ENCODE assay signal across 9 cellular contexts in genomic region chr10:52566471-52567246, GRCh38.
DNase-seq lines count a peak whose midpoint lies in the region; ATAC-seq and TF ChIP-seq lines count a peak whose summit lies in the region.
"Had no signal": no experiment of that assay in that cellular context is flagged by ENCODE, and none has a peak within 500 bp of the region (broad histone marks: within the 10 kb centered on the region; RNA-seq: fewer than 3 reads in every experiment).

No MANE protein-coding gene starts in this region.

- ATAC-seq in HG03045 (IDR thresholded peaks at IDR 0.05; ENCODE audit: unreplicated experiment), result no peak
- ATAC-seq in HG02798 (IDR thresholded peaks at IDR 0.05; ENCODE audit: poor library complexity, unreplicated experiment), result no peak
- ATAC-seq: natural killer cell had no signal

- no peak for TF ChIP-seq EP300 in tibial nerve (IDR thresholded peaks at IDR 0.05)

- no peaks in the 10 kb centered on the region for H3K36me3 ChIP-seq in tibial nerve

- DNase-seq in GM12864 (ENCODE audit: low read depth) (no peak), M059J (ENCODE audit: low read depth) (peak; percentile 67), choroid plexus epithelial cell (ENCODE audit: low read depth) (peak; percentile 86), non-pigmented ciliary epithelial cell (ENCODE audit: low read depth) (peak; percentile 20), ecto neural progenitor cell (ENCODE audit: low spot score) (no peak), tibial nerve (ENCODE audit: low spot score in 2 of 2) (no peak)
- DNase-seq: natural killer cell had no signal

- H3K9me3 ChIP-seq in tibial nerve, result no peaks in the 10 kb centered on the region

- TF ChIP-seq CTCF in GM12864 (IDR thresholded peaks at IDR 0.05; ENCODE audit: low read depth, low read length, missing control alignments), result peak; percentile 17
- TF ChIP-seq CTCF in choroid plexus epithelial cell (conservative IDR thresholded peaks at IDR 0.05; ENCODE audit: low read depth, low read length), result peak; percentile 70
- TF ChIP-seq CTCF in tibial nerve (IDR thresholded peaks at IDR 0.05), result peak in 1 of 5 experiments; percentile 19

- H3K27ac ChIP-seq in tibial nerve, result no peak overlapping the region

- no peak overlapping the region for H3K4me3 ChIP-seq in GM12864 (ENCODE audit: low read depth, low read length)
- peak overlapping the region; percentile 37 for H3K4me3 ChIP-seq in choroid plexus epithelial cell (ENCODE audit: low read depth, low read length)
- no peak overlapping the region for H3K4me3 ChIP-seq in tibial nerve

- 36 to 43% methylated on average over 4 of the region's 4 CpGs for WGBS in tibial nerve, 2 donors

- H3K4me1 ChIP-seq in tibial nerve, result no peaks in the 10 kb centered on the region

- H3K27me3 ChIP-seq in tibial nerve, result no peaks in the 10 kb centered on the region

- TF ChIP-seq POLR2A in tibial nerve (IDR thresholded peaks at IDR 0.05), result no peak

Comparison
In these comparisons a context has a peak if more than half of its experiments do, and no peak if none do; other contexts are left out.
1. DNase-seq: peak in M059J (single experiment), choroid plexus epithelial cell (single experiment) and non-pigmented ciliary epithelial cell (single experiment); none in GM12864 (single experiment), ecto neural progenitor cell (single experiment) and tibial nerve (0 of 2).